ENCODE assay signal across 17 cellular contexts in the genomic region with DNA sequence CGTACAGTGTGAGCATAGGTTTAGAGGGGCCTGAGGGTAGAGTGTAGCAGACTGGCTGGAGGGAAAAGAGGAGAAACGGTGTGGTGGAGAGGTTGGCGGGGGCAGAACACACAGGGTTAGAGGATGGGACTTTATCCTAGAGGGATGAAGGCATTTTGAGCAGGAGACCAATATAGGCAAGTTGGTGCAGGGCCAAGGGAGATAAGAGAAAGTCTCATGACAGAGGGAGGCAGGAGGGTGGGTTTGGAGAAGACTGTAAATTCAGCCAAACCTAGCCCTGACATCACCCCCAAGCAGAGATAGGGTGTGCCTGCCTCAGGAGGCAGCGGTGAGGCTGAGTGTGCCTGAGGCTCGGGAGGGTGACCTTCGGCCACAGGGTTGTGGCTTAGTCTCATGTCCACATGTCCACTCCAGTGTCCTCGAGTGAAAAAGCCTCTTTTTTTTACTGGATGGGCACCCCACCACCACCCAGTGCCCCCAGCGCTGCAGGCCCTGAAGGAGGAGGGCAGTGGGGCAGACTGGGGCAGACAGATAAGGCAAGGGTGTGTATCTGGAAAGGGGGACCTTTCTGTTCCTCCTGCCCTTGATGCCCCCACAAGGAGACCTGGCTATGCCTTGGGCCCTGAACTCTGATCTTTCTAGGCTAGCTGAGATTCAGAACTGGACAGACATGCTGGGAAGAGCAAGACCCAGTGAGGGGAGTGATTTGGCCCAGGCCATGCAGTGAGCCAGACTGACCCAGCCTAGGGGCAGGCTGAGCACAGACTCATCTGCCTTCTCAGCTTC.
A peak's percentile ranks its signal among the peaks of the same experiment; 100 is the strongest.
DNase-seq lines count a peak whose midpoint lies in the region; ATAC-seq and TF ChIP-seq lines count a peak whose summit lies in the region.
"Had no signal": no experiment of that assay in that cellular context is flagged by ENCODE, and none has a peak within 500 bp of the region (broad histone marks: within the 10 kb centered on the region; RNA-seq: fewer than 3 reads in every experiment).

No MANE protein-coding gene starts in this region.

- H3K27me3 Mint-ChIP-seq in CD8-positive, alpha-beta T cell (ENCODE audit: low read depth): no peaks in the 10 kb centered on the region
- no peaks in the 10 kb centered on the region for H3K27me3 Mint-ChIP-seq in T-helper 17 cell
- H3K27me3 Mint-ChIP-seq in natural killer cell treated with Interleukin-12 subunit alpha and Interleukin-12 subunit beta and Interleukin-15 and Interleukin-18, amount 100 ng/mL, for 72 hours: no peaks in the 10 kb centered on the region
- H3K27me3 Mint-ChIP-seq in CD4-positive, alpha-beta T cell: no peaks in the 10 kb centered on the region

- no peak for ATAC-seq in CD8-positive, alpha-beta T cell
- ATAC-seq in T-helper 17 cell: no peak
- no peak for ATAC-seq in natural killer cell treated with Interleukin-12 subunit alpha and Interleukin-12 subunit beta and Interleukin-15 and Interleukin-18, amount 100 ng/mL, for 72 hours
- no peak for ATAC-seq in CD4-positive, alpha-beta T cell (ENCODE audit: poor library complexity)
- ATAC-seq: PC-3 had no signal

- H3K36me3 Mint-ChIP-seq in CD8-positive, alpha-beta T cell: peaks cover 12% of the 10 kb centered on the region
- no peaks in the 10 kb centered on the region for H3K36me3 Mint-ChIP-seq in T-helper 17 cell (ENCODE audit: low read depth)
- no peaks in the 10 kb centered on the region for H3K36me3 Mint-ChIP-seq in natural killer cell treated with Interleukin-12 subunit alpha and Interleukin-12 subunit beta and Interleukin-15 and Interleukin-18, amount 100 ng/mL, for 72 hours
- no peaks in the 10 kb centered on the region for H3K36me3 Mint-ChIP-seq in CD4-positive, alpha-beta T cell (ENCODE audit: low read depth)

- peak overlapping the region; percentile 58 for H3K27ac Mint-ChIP-seq in CD8-positive, alpha-beta T cell
- H3K27ac Mint-ChIP-seq in T-helper 17 cell: peak overlapping the region; percentile 78
- H3K27ac Mint-ChIP-seq in natural killer cell treated with Interleukin-12 subunit alpha and Interleukin-12 subunit beta and Interleukin-15 and Interleukin-18, amount 100 ng/mL, for 72 hours: peak overlapping the region; percentile 79 to 96
- no peak overlapping the region for H3K27ac Mint-ChIP-seq in CD4-positive, alpha-beta T cell

- peaks cover 26% of the 10 kb centered on the region for H3K4me1 ChIP-seq in CD8-positive, alpha-beta T cell (ENCODE audit: insufficient read depth, low read length)

- no peak for TF ChIP-seq CTCF in CD8-positive, alpha-beta T cell (IDR thresholded peaks at IDR 0.05)
- TF ChIP-seq CTCF in fibroblast of villous mesenchyme (IDR thresholded peaks at IDR 0.05; ENCODE audit: insufficient read depth, low read depth, low read length): no peak
- no peak for TF ChIP-seq CTCF in CD4-positive, alpha-beta T cell (IDR thresholded peaks at IDR 0.05)

- H3K9me3 Mint-ChIP-seq in CD8-positive, alpha-beta T cell: no peaks in the 10 kb centered on the region
- no peaks in the 10 kb centered on the region for H3K9me3 Mint-ChIP-seq in natural killer cell treated with Interleukin-12 subunit alpha and Interleukin-12 subunit beta and Interleukin-15 and Interleukin-18, amount 100 ng/mL, for 72 hours
- H3K9me3 Mint-ChIP-seq in CD4-positive, alpha-beta T cell: no peaks in the 10 kb centered on the region

- no peak overlapping the region for H3K27ac ChIP-seq in CD8-positive, alpha-beta T cell (ENCODE audit: low read depth, low read length)
- no peak overlapping the region for H3K27ac ChIP-seq in CD4-positive, alpha-beta T cell (ENCODE audit: low read depth, low read length)
- H3K27ac ChIP-seq: esophagus muscularis mucosa, vagina had no signal

- no peaks in the 10 kb centered on the region for H3K36me3 ChIP-seq in CD8-positive, alpha-beta T cell (ENCODE audit: insufficient read depth, low read length)
- H3K36me3 ChIP-seq: vagina had no signal

- H3K4me1 Mint-ChIP-seq in CD8-positive, alpha-beta T cell (ENCODE audit: low read depth): peaks cover 56% of the 10 kb centered on the region
- peaks cover 29% of the 10 kb centered on the region for H3K4me1 Mint-ChIP-seq in T-helper 17 cell
- peaks cover 71 to 79% of the 10 kb centered on the region in 2 donors for H3K4me1 Mint-ChIP-seq in natural killer cell treated with Interleukin-12 subunit alpha and Interleukin-12 subunit beta and Interleukin-15 and Interleukin-18, amount 100 ng/mL, for 72 hours (ENCODE audit: low read depth in 2 of 2)
- H3K4me1 Mint-ChIP-seq in CD4-positive, alpha-beta T cell (ENCODE audit: low read depth): peaks cover 18% of the 10 kb centered on the region

- CTCF ChIA-PET in CD8-positive, alpha-beta T cell (lab: Charles Lee): interaction anchor here (0.9 to 1.4 kb wide), 3 partner anchors 8 to 15 kb away, joined by 3 to 5 read pairs (median 3); no protein-coding TSS in a partner anchor
- CTCF ChIA-PET in CD4-positive, alpha-beta T cell (lab: Charles Lee): interaction anchor here (0.5 kb wide), 1 partner anchor 607 kb away, joined by 3 read pairs; no protein-coding TSS in a partner anchor

- POLR2A ChIA-PET in CD8-positive, alpha-beta T cell (lab: Charles Lee): interaction anchor here (0.7 kb wide), 1 partner anchor 9 kb away, joined by 3 read pairs; no protein-coding TSS in a partner anchor
- POLR2A ChIA-PET in CD4-positive, alpha-beta T cell (lab: Charles Lee): interaction anchor here (1.4 kb wide), 1 partner anchor 9 kb away, joined by 3 read pairs; no protein-coding TSS in a partner anchor

- H3K9me3 ChIP-seq in CD8-positive, alpha-beta T cell (ENCODE audit: low read length): no peaks in the 10 kb centered on the region
- no peaks in the 10 kb centered on the region for H3K9me3 ChIP-seq in T-helper 17 cell (ENCODE audit: control insufficient read depth, low read length, poor library complexity, severe bottlenecking)
- H3K9me3 ChIP-seq in CD4-positive, alpha-beta T cell (ENCODE audit: control insufficient read depth, low read length): no peaks in the 10 kb centered on the region
- H3K9me3 ChIP-seq: esophagus muscularis mucosa, vagina had no signal

- H3K27me3 ChIP-seq in CD8-positive, alpha-beta T cell (ENCODE audit: insufficient read depth, low read length): no peaks in the 10 kb centered on the region
- H3K27me3 ChIP-seq in CD4-positive, alpha-beta T cell (ENCODE audit: control insufficient read depth, insufficient read depth, low read length): no peaks in the 10 kb centered on the region
- H3K27me3 ChIP-seq: esophagus muscularis mucosa, vagina had no signal

- DNase-seq in CD8-positive, alpha-beta T cell: no peak
- no peak for DNase-seq in T-helper 17 cell
- DNase-seq in fibroblast of villous mesenchyme (ENCODE audit: low read depth): peak; percentile 45
- DNase-seq in natural killer cell treated with Interleukin-12 subunit alpha and Interleukin-12 subunit beta and Interleukin-15 and Interleukin-18, amount 100 ng/mL, for 72 hours (ENCODE audit: low spot score): peak; percentile 35
- DNase-seq in NCI-H526 treated with DMSO at 0.1 percent for 48 hours (lab: John Stamatoyannopoulos, UW): no peak
- no peak for DNase-seq in NCI-H1417 (lab: John Stamatoyannopoulos, UW)
- no peak for DNase-seq in CD4-positive, alpha-beta T cell
- DNase-seq in activated CD4-positive, CD25-positive, alpha-beta regulatory T cell (lab: John Stamatoyannopoulos, UW): no peak
- DNase-seq: activated CD4-positive, alpha-beta T cell treated with anti-CD3 and anti-CD28 coated beads, Interleukin-2, amount 50 U/mL, for 4 hours; HCEC 1CT; MV-4-11; nucleus accumbens; PC-3; stimulated activated CD4-positive, alpha-beta T cell treated with anti-CD3 and anti-CD28 coated beads, Interleukin-15, amount 100 ng/mL, for 24 hours; T-helper 2 cell had no signal

- intact Hi-C loops in CD8-positive, alpha-beta T cell (cut with DNase I, micrococcal nuclease): no loop called here
- intact Hi-C loops in CD4-positive, alpha-beta T cell (cut with DNase I, micrococcal nuclease): no loop called here

- no peak overlapping the region for H3K4me3 Mint-ChIP-seq in CD8-positive, alpha-beta T cell
- no peak overlapping the region for H3K4me3 Mint-ChIP-seq in T-helper 17 cell
- no peak overlapping the region for H3K4me3 Mint-ChIP-seq in natural killer cell treated with Interleukin-12 subunit alpha and Interleukin-12 subunit beta and Interleukin-15 and Interleukin-18, amount 100 ng/mL, for 72 hours
- H3K4me3 Mint-ChIP-seq in CD4-positive, alpha-beta T cell: no peak overlapping the region

- H3K4me3 ChIP-seq in CD8-positive, alpha-beta T cell (ENCODE audit: low read depth, low read length): no peak overlapping the region
- H3K4me3 ChIP-seq in fibroblast of villous mesenchyme (ENCODE audit: low read depth, low read length): no peak overlapping the region
- H3K4me3 ChIP-seq: esophagus muscularis mucosa, vagina had no signal

Comparison
In these comparisons a context has a peak if more than half of its experiments do, and no peak if none do; other contexts are left out.
1. DNase-seq: peak in fibroblast of villous mesenchyme (single experiment) and natural killer cell treated with Interleukin-12 subunit alpha and Interleukin-12 subunit beta and Interleukin-15 and Interleukin-18, amount 100 ng/mL, for 72 hours (single experiment); none in CD8-positive, alpha-beta T cell (0 of 7), T-helper 17 cell (0 of 3), NCI-H526 treated with DMSO at 0.1 percent for 48 hours (single experiment), NCI-H1417 (0 of 3), CD4-positive, alpha-beta T cell (0 of 10) and activated CD4-positive, CD25-positive, alpha-beta regulatory T cell (0 of 4).